8 cellular contexts compared by ENCODE assay signal in genomic region chr6:138517635-138518034, GRCh38. TPM values are rescaled to one million over a fixed set of nuclear protein-coding genes. Genes with fewer than 3 reads are reported as not detected.
DNase-seq lines count a peak whose midpoint lies in the region; ATAC-seq and TF ChIP-seq lines count a peak whose summit lies in the region.

No MANE protein-coding gene starts in this region.

- TF ChIP-seq CTCF in esophagus muscularis mucosa (IDR thresholded peaks at IDR 0.05) = peak; percentile 30 to 55 (median 36)
- TF ChIP-seq CTCF in progenitor cell of endocrine pancreas (IDR thresholded peaks at IDR 0.05; ENCODE audit: unreplicated experiment) = peak; percentile 45

- no peak overlapping the region for H3K27ac ChIP-seq in esophagus muscularis mucosa (replicated peaks in 1 of 4)

- peaks cover 34% of the 10 kb centered on the region for H3K36me3 Mint-ChIP-seq in progenitor cell of endocrine pancreas (ENCODE audit: insufficient read depth)

- H3K4me3 Mint-ChIP-seq in progenitor cell of endocrine pancreas (ENCODE audit: low read depth) = no peak overlapping the region

- DNase-seq in NCI-H146 (lab: John Stamatoyannopoulos, UW) = peak; percentile 48
- no peak for DNase-seq in NCI-H146 treated with DMSO at 0.1 percent for 48 hours (lab: John Stamatoyannopoulos, UW; ENCODE audit: unreplicated experiment)
- peak; percentile 8 for DNase-seq in NCI-H128 (lab: John Stamatoyannopoulos, UW; ENCODE audit: unreplicated experiment)
- DNase-seq in activated CD8-positive, alpha-beta memory T cell treated with anti-CD3 and anti-CD28 coated beads for 4 hours (ENCODE audit: low read depth in 2 of 2) = peak; percentile 20 to 39
- DNase-seq in esophagus muscularis mucosa (ENCODE audit: extremely low spot score) = no peak
- DNase-seq in progenitor cell of endocrine pancreas (ENCODE audit: low spot score, unreplicated experiment) = no peak
- DNase-seq in globus pallidus (ENCODE audit: low spot score) = no peak

- H3K4me1 ChIP-seq in esophagus muscularis mucosa = peaks cover 0 to 4% (median 0%) of the 10 kb centered on the region in 4 donors

- no peaks in the 10 kb centered on the region for H3K36me3 ChIP-seq in esophagus muscularis mucosa

- no peak for TF ChIP-seq POLR2A in esophagus muscularis mucosa (IDR thresholded peaks at IDR 0.05; ENCODE audit: low read depth)

- peaks cover 19% of the 10 kb centered on the region for H3K4me1 Mint-ChIP-seq in progenitor cell of endocrine pancreas (ENCODE audit: low read depth)

- WGBS in esophagus muscularis mucosa = 89% methylated on average over 3 of the region's 3 CpGs

- peak; percentile 92 for ATAC-seq in HG02678 (IDR thresholded peaks at IDR 0.05; ENCODE audit: unreplicated experiment)

- peaks cover 0 to 5% (median 0%) of the 10 kb centered on the region in 4 donors for H3K9me3 ChIP-seq in esophagus muscularis mucosa

- H3K27me3 ChIP-seq in esophagus muscularis mucosa = no peaks in the 10 kb centered on the region

- no peaks in the 10 kb centered on the region for H3K27me3 Mint-ChIP-seq in progenitor cell of endocrine pancreas

- peaks cover 10% of the 10 kb centered on the region for H3K9me3 Mint-ChIP-seq in progenitor cell of endocrine pancreas (ENCODE audit: low read depth)

- H3K4me3 ChIP-seq in esophagus muscularis mucosa = no peak overlapping the region

- TF ChIP-seq EP300 in esophagus muscularis mucosa (IDR thresholded peaks at IDR 0.05) = no peak

- intact Hi-C loops in esophagus muscularis mucosa (cut with DNase I) = no loop called here

- H3K27ac Mint-ChIP-seq in progenitor cell of endocrine pancreas = peak overlapping the region; percentile 69

RNA-seq across cellular contexts. Expression of gene NHSL1, which starts 18.3 kb away (rescaled TPM):
- total RNA-seq in esophagus muscularis mucosa = 10 to 100 TPM in 3 of 4 donors, 1 to 10 TPM in 1; 8.6 to 15.6 (median 11.7) TPM
- total RNA-seq in progenitor cell of endocrine pancreas = 79.0 and 86.5 TPM in 2 replicates

Comparison
In these comparisons a context has a peak if more than half of its experiments do, and no peak if none do; other contexts are left out.
1. DNase-seq: peak in NCI-H146 (single experiment), NCI-H128 (single experiment) and activated CD8-positive, alpha-beta memory T cell treated with anti-CD3 and anti-CD28 coated beads for 4 hours (2 of 2); none in NCI-H146 treated with DMSO at 0.1 percent for 48 hours (single experiment), esophagus muscularis mucosa (single experiment), progenitor cell of endocrine pancreas (single experiment) and globus pallidus (single experiment).